1 cellular context compared by ENCODE assay signal in the genomic region with DNA sequence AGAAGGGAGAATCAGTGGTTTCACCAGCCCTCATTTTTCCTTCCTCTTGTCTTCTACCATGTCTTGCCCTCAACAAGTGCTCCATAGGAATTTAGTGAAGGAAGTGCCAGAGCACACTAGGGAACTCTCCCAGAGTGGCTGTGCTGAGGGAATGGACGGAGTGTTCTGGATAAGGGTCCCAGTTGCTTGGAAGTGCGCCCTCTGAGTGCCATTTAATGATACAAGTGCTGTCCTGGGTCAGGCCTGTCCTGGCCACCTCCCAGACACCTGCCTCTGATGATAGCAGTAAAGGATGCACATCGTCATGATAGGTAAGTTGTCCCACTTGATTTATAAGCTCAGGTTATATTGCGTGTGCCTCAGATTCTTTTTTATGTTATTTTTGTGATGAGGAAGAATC.
TF ChIP-seq lines count a peak whose summit lies in the region.

No MANE protein-coding gene starts in this region.

TF ChIP-seq in GM12878, 131 proteins besides CTCF, POLR2A, EP300 and RAD21:
- TF ChIP-seq, protein P1, sequence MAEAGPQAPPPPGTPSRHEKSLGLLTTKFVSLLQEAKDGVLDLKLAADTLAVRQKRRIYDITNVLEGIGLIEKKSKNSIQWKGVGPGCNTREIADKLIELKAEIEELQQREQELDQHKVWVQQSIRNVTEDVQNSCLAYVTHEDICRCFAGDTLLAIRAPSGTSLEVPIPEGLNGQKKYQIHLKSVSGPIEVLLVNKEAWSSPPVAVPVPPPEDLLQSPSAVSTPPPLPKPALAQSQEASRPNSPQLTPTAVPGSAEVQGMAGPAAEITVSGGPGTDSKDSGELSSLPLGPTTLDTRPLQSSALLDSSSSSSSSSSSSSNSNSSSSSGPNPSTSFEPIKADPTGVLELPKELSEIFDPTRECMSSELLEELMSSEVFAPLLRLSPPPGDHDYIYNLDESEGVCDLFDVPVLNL (IDR thresholded peaks at IDR 0.05; ENCODE audit: low read depth, low read length): no peak
- TF ChIP-seq MTA2 (IDR thresholded peaks at IDR 0.05; ENCODE audit: low read depth) (no peak), DPF2 (IDR thresholded peaks at IDR 0.05) (no peak), LARP7 (IDR thresholded peaks at IDR 0.05) (no peak), GATAD2B (conservative IDR thresholded peaks at IDR 0.05; ENCODE audit: low read depth) (no peak), EZH2 (IDR thresholded peaks at IDR 0.05; ENCODE audit: borderline replicate concordance, control insufficient read depth, low read depth, low read length) (no peak), RFX5 (IDR thresholded peaks at IDR 0.05; ENCODE audit: low read depth, low read length) (no peak), SUZ12 (IDR thresholded peaks at IDR 0.05; ENCODE audit: unreplicated experiment) (no peak), NFYA (IDR thresholded peaks at IDR 0.05; ENCODE audit: borderline replicate concordance, low read depth, low read length) (no peak)
- TF ChIP-seq, protein P2, sequence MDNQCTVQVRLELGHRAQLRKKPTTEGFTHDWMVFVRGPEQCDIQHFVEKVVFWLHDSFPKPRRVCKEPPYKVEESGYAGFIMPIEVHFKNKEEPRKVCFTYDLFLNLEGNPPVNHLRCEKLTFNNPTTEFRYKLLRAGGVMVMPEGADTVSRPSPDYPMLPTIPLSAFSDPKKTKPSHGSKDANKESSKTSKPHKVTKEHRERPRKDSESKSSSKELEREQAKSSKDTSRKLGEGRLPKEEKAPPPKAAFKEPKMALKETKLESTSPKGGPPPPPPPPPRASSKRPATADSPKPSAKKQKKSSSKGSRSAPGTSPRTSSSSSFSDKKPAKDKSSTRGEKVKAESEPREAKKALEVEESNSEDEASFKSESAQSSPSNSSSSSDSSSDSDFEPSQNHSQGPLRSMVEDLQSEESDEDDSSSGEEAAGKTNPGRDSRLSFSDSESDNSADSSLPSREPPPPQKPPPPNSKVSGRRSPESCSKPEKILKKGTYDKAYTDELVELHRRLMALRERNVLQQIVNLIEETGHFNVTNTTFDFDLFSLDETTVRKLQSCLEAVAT (IDR thresholded peaks at IDR 0.05): no peak
